In the genomic region with DNA sequence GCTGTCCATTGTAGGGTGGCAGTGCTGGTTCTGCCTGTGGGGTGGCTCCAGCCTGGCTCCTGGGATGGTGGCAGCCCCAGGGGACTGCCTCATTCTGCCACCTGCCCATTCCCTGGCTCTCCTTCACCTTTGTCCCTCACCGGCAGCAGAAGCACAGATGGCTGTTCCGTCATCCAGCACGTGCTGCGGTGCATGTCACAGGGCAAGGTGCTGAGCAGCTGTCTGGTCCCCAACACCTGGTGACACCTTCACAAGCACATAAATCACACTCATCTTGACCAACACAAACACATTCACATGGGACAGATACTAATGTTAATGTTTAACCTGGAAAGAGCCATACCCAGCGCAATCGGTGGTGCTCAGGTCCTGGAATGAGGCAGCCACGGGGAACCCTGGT, we compare ENCODE assay signal across 1 cellular context.
TF ChIP-seq lines count a peak whose summit lies in the region.

No MANE protein-coding gene starts in this region.

TF ChIP-seq in H1, 55 proteins besides CTCF, POLR2A, EP300 and RAD21:
- TF ChIP-seq FOSL1 (IDR thresholded peaks at IDR 0.05; ENCODE audit: insufficient read depth, low read depth, low read length) (no peak), NRF1 (IDR thresholded peaks at IDR 0.05; ENCODE audit: low read depth, low read length) (no peak), TBP (IDR thresholded peaks at IDR 0.05; ENCODE audit: low read depth, low read length) (no peak), CBX8 (IDR thresholded peaks at IDR 0.05; ENCODE audit: borderline replicate concordance, low read depth, low read length) (no peak), RXRA (IDR thresholded peaks at IDR 0.05; ENCODE audit: insufficient read depth, low read depth, low read length) (no peak), KDM4A (IDR thresholded peaks at IDR 0.05; ENCODE audit: low read depth, low read length, severe bottlenecking) (no peak), RNF2 (IDR thresholded peaks at IDR 0.05; ENCODE audit: borderline replicate concordance, low read depth, low read length, missing control alignments, poor library complexity, severe bottlenecking) (no peak), BRCA1 (IDR thresholded peaks at IDR 0.05; ENCODE audit: low read depth, low read length) (no peak), NANOG (IDR thresholded peaks at IDR 0.05; ENCODE audit: insufficient read depth, low read depth, low read length, poor library complexity, severe bottlenecking) (no peak), JUN (IDR thresholded peaks at IDR 0.05; ENCODE audit: low read depth, low read length) (no peak), TEAD4 (IDR thresholded peaks at IDR 0.05; ENCODE audit: low read depth, low read length) (no peak), ASH2L (IDR thresholded peaks at IDR 0.05; ENCODE audit: low read length) (no peak), CREB1 (IDR thresholded peaks at IDR 0.05) (no peak), SP2 (IDR thresholded peaks at IDR 0.05; ENCODE audit: low read length) (no peak), CHD1 (IDR thresholded peaks at IDR 0.05; ENCODE audit: low read depth, low read length) (no peak), CHD2 (IDR thresholded peaks at IDR 0.05; ENCODE audit: low read length) (no peak)
